In genomic region chr6:85660181-85660611, GRCh38 we compare ENCODE assay signal across 11 cellular contexts. TPM values are rescaled to one million over a fixed set of nuclear protein-coding genes. Genes with fewer than 3 reads are reported as not detected.
A peak's percentile ranks its signal among the peaks of the same experiment; 100 is the strongest.
DNase-seq lines count a peak whose midpoint lies in the region; ATAC-seq, FAIRE-seq and TF ChIP-seq lines count a peak whose summit lies in the region.
"Had no signal": no experiment of that assay in that cellular context is flagged by ENCODE, and none has a peak within 500 bp of the region (broad histone marks: within the 10 kb centered on the region; RNA-seq: fewer than 3 reads in every experiment).

No MANE protein-coding gene starts in this region.

- no peak overlapping the region for H2BK120ac ChIP-seq in H1 (replicated peaks; ENCODE audit: low read depth, low read length)

- no peak overlapping the region for H3K4ac ChIP-seq in H1 (replicated peaks; ENCODE audit: insufficient read length, low read depth, low read length)

- no peak overlapping the region for H2BK5ac ChIP-seq in H1 (ENCODE audit: low read depth, low read length)

- H4K5ac ChIP-seq in H1 (ENCODE audit: insufficient read length, low read depth, low read length), result no peak overlapping the region

- H2AFZ ChIP-seq in PC-3 (ENCODE audit: low read length), result no peak overlapping the region
- H2AFZ ChIP-seq in H1 (ENCODE audit: low read length), result peak overlapping the region; percentile 83

- no peak overlapping the region for H3K4me2 ChIP-seq in PC-3 (ENCODE audit: low read length)
- no peak overlapping the region for H3K4me2 ChIP-seq in H1 (ENCODE audit: insufficient read depth in 1 of 2, low read depth in 2 of 2, low read length in 2 of 2)

- H4K91ac ChIP-seq in H1 (replicated peaks; ENCODE audit: insufficient read length, low read length), result no peak overlapping the region

- no peaks in the 10 kb centered on the region for H3K23me2 ChIP-seq in H1 (ENCODE audit: low read depth, low read length)

- H3K36me3 ChIP-seq in PC-3 (ENCODE audit: low read depth, low read length), result no peaks in the 10 kb centered on the region
- H3K36me3 ChIP-seq in H1 (ENCODE audit: control insufficient read depth in 2 of 4, insufficient read depth in 4 of 4, low read length in 3 of 4), result no peaks in the 10 kb centered on the region

- no peaks in the 10 kb centered on the region for H3K27me3 Mint-ChIP-seq in osteocyte (ENCODE audit: unreplicated experiment)

- no peak overlapping the region for H2BK20ac ChIP-seq in H1 (ENCODE audit: low read length)

- no peak overlapping the region for H3K14ac ChIP-seq in H1 (ENCODE audit: insufficient read length)

- no peaks in the 10 kb centered on the region for H3K9me2 ChIP-seq in PC-3 (replicated peaks; ENCODE audit: low read length)

- peak overlapping the region; percentile 42 for H3K27ac Mint-ChIP-seq in osteocyte (ENCODE audit: unreplicated experiment)

- no peak overlapping the region for H3K27ac ChIP-seq in PC-3 (ENCODE audit: low read length)
- no peak overlapping the region for H3K27ac ChIP-seq in H1 (ENCODE audit: low read depth, low read length)
- H3K27ac ChIP-seq in coronary artery, result no peak overlapping the region
- H3K27ac ChIP-seq: heart right ventricle had no signal

- CTCF ChIA-PET in PC-3 (lab: Charles Lee) (no interaction called here), H1 (lab: Charles Lee; ENCODE audit: partially characterized antibody) (no interaction called here)

- peak; percentile 29 to 30; a peak in 2 of 4 replicates for TF ChIP-seq RAD21 in H1 (IDR thresholded peaks at IDR 0.05 in 1 of 2, conservative IDR thresholded peaks at IDR 0.05 in 1 of 2; ENCODE audit: low read depth in 2 of 2, low read length in 2 of 2)

- H4K20me1 ChIP-seq in PC-3 (ENCODE audit: low read length) (no peaks in the 10 kb centered on the region), H1 (replicated peaks in 1 of 2; ENCODE audit: control insufficient read depth in 1 of 2, insufficient read depth in 2 of 2, low read length in 2 of 2) (no peaks in the 10 kb centered on the region)

- no peak overlapping the region for H3K4me3 Mint-ChIP-seq in osteocyte (ENCODE audit: unreplicated experiment)

- H3K9me3 ChIP-seq in PC-3 (ENCODE audit: low read length) (no peaks in the 10 kb centered on the region), H1 (ENCODE audit: insufficient read depth in 2 of 2, low read depth in 1 of 2, low read length in 1 of 2) (no peaks in the 10 kb centered on the region)

- WGBS in H1 (ENCODE audit: extremely low coverage in 1 of 2, insufficient coverage in 1 of 2, insufficient read length in 1 of 2, insufficient replicate concordance in 2 of 2, low coverage in 1 of 2, low lambda C conversion rate in 2 of 2, missing lambda C conversion rate in 1 of 2), 2 experiments, result 93% methylated on average over 6 of the region's 6 CpGs; no CpG with 5 or more reads in 1 of the 2 experiments

- H3K18ac ChIP-seq in H1 (ENCODE audit: extremely low read depth, low read length), result no peak overlapping the region

- intact Hi-C loops in PC-3 (cut with micrococcal nuclease), result no loop called here

- POLR2A ChIA-PET in PC-3 (lab: Charles Lee; ENCODE audit: unreplicated experiment), result no interaction called here
- POLR2A ChIA-PET in H1 (lab: Charles Lee; ENCODE audit: partially characterized antibody), result interaction anchor here (1.0 to 18.6 kb wide), 3 partner anchors 14 to 55 kb away, joined by 3 to 339 read pairs (median 17); partner anchors contain the start of gene SYNCRIP

- no peak for TF ChIP-seq EP300 in H1 (IDR thresholded peaks at IDR 0.05; ENCODE audit: borderline replicate concordance in 1 of 2, low read depth in 2 of 2, low read length in 2 of 2)

- no peaks in the 10 kb centered on the region for H3K9me3 Mint-ChIP-seq in osteocyte (ENCODE audit: unreplicated experiment)

- no peak overlapping the region for H3K9ac ChIP-seq in PC-3 (ENCODE audit: low read length)
- H3K9ac ChIP-seq in H1 (replicated peaks in 1 of 4; ENCODE audit: extremely low read depth in 1 of 4, low read depth in 3 of 4, low read length in 3 of 4), result no peak overlapping the region; a peak in 1 of 7 replicates

- H3K27me3 ChIP-seq in PC-3 (ENCODE audit: low read length) (no peaks in the 10 kb centered on the region), H1 (replicated peaks in 1 of 4; ENCODE audit: control insufficient read depth in 3 of 4, extremely low read depth in 1 of 4, insufficient read depth in 3 of 4, low read length in 3 of 4) (no peaks in the 10 kb centered on the region)
- H3K27me3 ChIP-seq: heart right ventricle had no signal

- peak; percentile 16; the same call in 1 of the 2 replicates for TF ChIP-seq CTCF in PC-3 (conservative IDR thresholded peaks at IDR 0.05; ENCODE audit: low read depth, low read length)
- no peak for TF ChIP-seq CTCF in H1 (IDR thresholded peaks at IDR 0.05; ENCODE audit: control extremely low read depth in 1 of 3, insufficient read depth in 1 of 3, low read depth in 1 of 3, low read length in 3 of 3)
- peak; percentile 26 for TF ChIP-seq CTCF in osteocyte (IDR thresholded peaks at IDR 0.05)
- no peak for TF ChIP-seq CTCF in coronary artery (IDR thresholded peaks at IDR 0.05)

- H3K4me3 ChIP-seq in PC-3 (ENCODE audit: low read length) (no peak overlapping the region), H1 (ENCODE audit: extremely low read depth in 1 of 4, insufficient read depth in 2 of 4, low read depth in 3 of 4, low read length in 4 of 4) (no peak overlapping the region), coronary artery (no peak overlapping the region)
- H3K4me3 ChIP-seq: heart right ventricle had no signal

- FAIRE-seq in H1 (lab: Jason Lieb, UNC), result no peak

- H3F3A ChIP-seq in PC-3 (ENCODE audit: low read length, unreplicated experiment), result no peaks in the 10 kb centered on the region

- no peak overlapping the region for H3K56ac ChIP-seq in H1 (replicated peaks; ENCODE audit: insufficient read length, low read depth, low read length)

- H4K8ac ChIP-seq in H1 (ENCODE audit: extremely low read depth, insufficient read depth, low read length), result no peak overlapping the region

- H3K4me1 Mint-ChIP-seq in osteocyte (ENCODE audit: unreplicated experiment), result peaks cover 11% of the 10 kb centered on the region

- no peaks in the 10 kb centered on the region for H3K79me2 ChIP-seq in PC-3 (ENCODE audit: low read length)
- no peaks in the 10 kb centered on the region for H3K79me2 ChIP-seq in H1 (ENCODE audit: control insufficient read depth in 1 of 2, insufficient read depth in 2 of 2, low read length in 2 of 2)

- no peak overlapping the region for H3K23ac ChIP-seq in H1 (ENCODE audit: insufficient read length)

- no TSS peak for BruUV-seq in PC-3 (replicated peaks; lab: Mats Ljungman, UMichigan)

- peak; percentile 97 for DNase-seq in ELR (ENCODE audit: low read depth)
- peak; percentile 5 for DNase-seq in PC-3
- no peak for DNase-seq in H1 (ENCODE audit: low read depth in 1 of 2, low spot score in 2 of 2)
- no peak for DNase-seq in osteocyte (ENCODE audit: extremely low spot score, unreplicated experiment)
- no peak for DNase-seq in coronary artery (ENCODE audit: low spot score)
- no peak for DNase-seq in NCI-H774 (lab: John Stamatoyannopoulos, UW)
- DNase-seq in stimulated activated CD4-positive, alpha-beta T cell treated with anti-CD3 and anti-CD28 coated beads, Interleukin-15, amount 100 ng/mL, for 24 hours, result no peak
- DNase-seq: activated naive CD4-positive, alpha-beta T cell; heart right ventricle; Right ventricle myocardium superior had no signal

- H2AK5ac ChIP-seq in H1 (ENCODE audit: low read depth, low read length), result no peak overlapping the region

- no peak for TF ChIP-seq POLR2A in H1 (IDR thresholded peaks at IDR 0.05; ENCODE audit: control extremely low read depth in 1 of 2, low read depth in 2 of 2, low read length in 2 of 2)

- H2BK15ac ChIP-seq in H1 (ENCODE audit: low read length), result no peak overlapping the region

- H3K79me1 ChIP-seq in H1 (ENCODE audit: low read depth, low read length), result no peaks in the 10 kb centered on the region; the same call in 1 of the 2 replicates

- H3K36me3 Mint-ChIP-seq in osteocyte (ENCODE audit: unreplicated experiment), result peaks cover 9% of the 10 kb centered on the region

- ATAC-seq in PC-3 (peak; percentile 31; the same call in 1 of the 2 replicates), GM18868 (IDR thresholded peaks at IDR 0.05; ENCODE audit: unreplicated experiment) (no peak)

- H2BK12ac ChIP-seq in H1 (ENCODE audit: low read depth, low read length), result no peak overlapping the region

- H3K4me1 ChIP-seq in PC-3 (ENCODE audit: insufficient read depth, low read length) (no peaks in the 10 kb centered on the region), H1 (replicated peaks in 1 of 4; ENCODE audit: control insufficient read depth in 3 of 4, insufficient read depth in 4 of 4, low read length in 3 of 4) (0 out of 7 replicates have a peak, but pooled peaks cover 0 to 4% (median 0%) of the 10 kb centered on the region in 4 experiments)
- H3K4me1 ChIP-seq: heart right ventricle had no signal

TF ChIP-seq in H1, 55 proteins besides CTCF, POLR2A, EP300 and RAD21 (continues in another document):
- TF ChIP-seq GTF2F1 (IDR thresholded peaks at IDR 0.05; ENCODE audit: borderline replicate concordance, low read depth, low read length), result no peak
- TF ChIP-seq FOSL1 (IDR thresholded peaks at IDR 0.05; ENCODE audit: insufficient read depth, low read depth, low read length), result no peak
- TF ChIP-seq BACH1 (IDR thresholded peaks at IDR 0.05; ENCODE audit: low read length), result no peak
- no peak for TF ChIP-seq RBBP5 (IDR thresholded peaks at IDR 0.05; ENCODE audit: borderline replicate concordance, low read depth, low read length)
- TF ChIP-seq TEAD4 (IDR thresholded peaks at IDR 0.05; ENCODE audit: low read depth, low read length), result no peak
- TF ChIP-seq MAX (IDR thresholded peaks at IDR 0.05), result no peak
- TF ChIP-seq SIN3A (conservative IDR thresholded peaks at IDR 0.05 in 1 of 2, IDR thresholded peaks at IDR 0.05 in 1 of 2; ENCODE audit: low read depth in 1 of 2, low read length in 2 of 2), result no peak
- no peak for TF ChIP-seq BCL11A (IDR thresholded peaks at IDR 0.05; ENCODE audit: low read depth in 2 of 2, low read length in 2 of 2)
- TF ChIP-seq KDM4A (IDR thresholded peaks at IDR 0.05; ENCODE audit: low read depth, low read length, severe bottlenecking), result no peak

RNA-seq across cellular contexts. Expression of gene SYNCRIP, which starts 17.5 kb away (rescaled TPM):
- total RNA-seq in PC-3 (2014; rRNA removed) (63.8 and 76.6 TPM in 2 replicates), osteocyte (93.7 and 94.0 TPM in 2 replicates)
- 206 and 219 TPM in 2 replicates for total RNA-seq in H1 (2021; fragmentation: NEBNext Ultra II Directional; extraction: Animal tissue kit (Norgen Biotek cat#: 25700))
- polyA plus RNA-seq in H1 (2011; rRNA removed), result 14.7 and 16.8 TPM in 2 replicates
- 25.9 TPM for polyA plus RNA-seq in H1 (2011; cell fraction: cytosol; rRNA removed)
- polyA plus RNA-seq in H1 (2011; cell fraction: nucleus; rRNA removed), result 11.5 TPM
- polyA plus RNA-seq in H1 (2012, experiment 1 of 2), result 117 to 198 TPM (median 139 TPM) in 4 replicates
- 27.7 TPM for polyA plus RNA-seq in H1 (2012, experiment 2 of 2)
- 135 TPM for polyA plus RNA-seq in H1 (2013, experiment 1 of 2)
- 140 TPM for polyA plus RNA-seq in H1 (2013, experiment 2 of 2)
- polyA minus RNA-seq in H1 (2011; rRNA and poly(A)+ RNA removed), result 15.6 and 29.3 TPM in 2 replicates
- polyA minus RNA-seq in H1 (2011; cell fraction: cytosol; rRNA and poly(A)+ RNA removed), result 29.4 TPM
- 48.2 TPM for polyA minus RNA-seq in H1 (2011; cell fraction: nucleus; rRNA and poly(A)+ RNA removed)

Comparison
In these comparisons a context has a peak if more than half of its experiments do, and no peak if none do; other contexts are left out.
1. DNase-seq: peak in ELR (single experiment) and PC-3 (single experiment); none in H1 (0 of 2), osteocyte (single experiment), coronary artery (single experiment), NCI-H774 (single experiment) and stimulated activated CD4-positive, alpha-beta T cell treated with anti-CD3 and anti-CD28 coated beads, Interleukin-15, amount 100 ng/mL, for 24 hours (single experiment).
2. CTCF ChIP-seq: peak in PC-3 (single experiment) and osteocyte (single experiment); none in H1 (0 of 3) and coronary artery (single experiment).